In genomic region chr4:156773648-156774357, GRCh38 we compare ENCODE assay signal across 1 cellular context.
TF ChIP-seq lines count a peak whose summit lies in the region.

No MANE protein-coding gene starts in this region.

TF ChIP-seq in IMR-90, 13 proteins besides CTCF, POLR2A, EP300 and RAD21 (continued from another document):
- TF ChIP-seq, protein P1, sequence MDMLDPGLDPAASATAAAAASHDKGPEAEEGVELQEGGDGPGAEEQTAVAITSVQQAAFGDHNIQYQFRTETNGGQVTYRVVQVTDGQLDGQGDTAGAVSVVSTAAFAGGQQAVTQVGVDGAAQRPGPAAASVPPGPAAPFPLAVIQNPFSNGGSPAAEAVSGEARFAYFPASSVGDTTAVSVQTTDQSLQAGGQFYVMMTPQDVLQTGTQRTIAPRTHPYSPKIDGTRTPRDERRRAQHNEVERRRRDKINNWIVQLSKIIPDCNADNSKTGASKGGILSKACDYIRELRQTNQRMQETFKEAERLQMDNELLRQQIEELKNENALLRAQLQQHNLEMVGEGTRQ (IDR thresholded peaks at IDR 0.05; ENCODE audit: low read depth, low read length) = no peak
